ENCODE assay signal across 29 cellular contexts in genomic region chr9:120323125-120323524, GRCh38.
"Had no signal": no experiment of that assay in that cellular context is flagged by ENCODE, and none has a peak within 500 bp of the region (broad histone marks: within the 10 kb centered on the region; RNA-seq: fewer than 3 reads in every experiment).

No MANE protein-coding gene starts in this region.

- H3K4me3 Mint-ChIP-seq: naive thymus-derived CD4-positive, alpha-beta T cell; natural killer cell; nephron; neural progenitor cell; stimulated activated memory B cell treated with anti-CD40 and anti-IgM and Interleukin-4, amounts not matched to agents 10 μg/mL and 1 μg/mL and 100 μg/mL, for 72 hours; stimulated activated naive CD8-positive, alpha-beta T cell treated with anti-CD3 and anti-CD28 coated beads, Interleukin-15, Interleukin-2, amounts not matched to agents 100 ng/mL and 50 ng/mL, for 24 hours; type B pancreatic cell had no signal

- H3K36me3 ChIP-seq: neural progenitor cell, ovary, right lobe of liver, sigmoid colon, suprapubic skin, tibial artery, transverse colon, upper lobe of right lung, uterus had no signal

- H2AFZ ChIP-seq: neural progenitor cell, parathyroid adenoma had no signal

- H3K4me3 ChIP-seq: neural progenitor cell, ovary, psoas muscle, right lobe of liver, sigmoid colon, suprapubic skin, testis, tibial artery, transverse colon, upper lobe of right lung, uterus had no signal

- H3K27me3 ChIP-seq: neural progenitor cell, ovary, right lobe of liver, sigmoid colon, suprapubic skin, testis, tibial artery, transverse colon, upper lobe of right lung, uterus had no signal

- H3K27ac Mint-ChIP-seq: naive thymus-derived CD4-positive, alpha-beta T cell; natural killer cell; nephron; neural progenitor cell; progenitor cell of endocrine pancreas; stimulated activated memory B cell treated with anti-CD40 and anti-IgM and Interleukin-4, amounts not matched to agents 10 μg/mL and 1 μg/mL and 100 μg/mL, for 72 hours; stimulated activated naive CD8-positive, alpha-beta T cell treated with anti-CD3 and anti-CD28 coated beads, Interleukin-15, Interleukin-2, amounts not matched to agents 100 ng/mL and 50 ng/mL, for 24 hours; type B pancreatic cell had no signal

- H3K4me1 Mint-ChIP-seq: natural killer cell, nephron had no signal

- H3K9me3 ChIP-seq: ovary, psoas muscle, right lobe of liver, sigmoid colon, suprapubic skin, testis, tibial artery, transverse colon, upper lobe of right lung, uterus had no signal

- H3K9ac ChIP-seq: neural progenitor cell, parathyroid adenoma had no signal

- DNase-seq: naive thymus-derived CD4-positive, alpha-beta T cell; natural killer cell; occipital lobe; ovary; posterior cingulate gyrus; psoas muscle; right cardiac atrium; right lobe of liver; sigmoid colon; small intestine; stimulated activated CD4-positive, alpha-beta T cell treated with anti-CD3 and anti-CD28 coated beads, Interleukin-15, amount 100 ng/mL, for 24 hours; stimulated activated CD4-positive, alpha-beta T cell treated with anti-CD3 and anti-CD28 coated beads, Interleukin-2, amount 100 ng/mL, for 24 hours; stimulated activated CD4-positive, alpha-beta T cell treated with anti-CD3 and anti-CD28 coated beads, Interleukin-2, amount 100 ng/mL, for 48 hours; stimulated activated CD4-positive, alpha-beta T cell treated with anti-CD3 and anti-CD28 coated beads, Interleukin-4, amount 100 ng/mL, for 24 hours; stimulated activated naive CD4-positive, alpha-beta T cell; substantia nigra; testis; tibial artery; transverse colon; upper lobe of right lung; uterus had no signal

- H3K9me3 Mint-ChIP-seq: neural progenitor cell; stimulated activated naive CD8-positive, alpha-beta T cell treated with anti-CD3 and anti-CD28 coated beads, Interleukin-15, Interleukin-2, amounts not matched to agents 100 ng/mL and 50 ng/mL, for 24 hours; type B pancreatic cell had no signal

- H3K27ac ChIP-seq: neural progenitor cell, ovary, parathyroid adenoma, psoas muscle, right lobe of liver, sigmoid colon, suprapubic skin, testis, tibial artery, transverse colon, upper lobe of right lung, uterus had no signal

- ATAC-seq: naive thymus-derived CD4-positive, alpha-beta T cell; natural killer cell; psoas muscle; right cardiac atrium; right lobe of liver; stimulated activated memory B cell treated with anti-CD40 and anti-IgM and Interleukin-4, amounts not matched to agents 10 μg/mL and 1 μg/mL and 100 μg/mL, for 72 hours; upper lobe of right lung had no signal

- H3K4me1 ChIP-seq: neural progenitor cell, parathyroid adenoma, psoas muscle, sigmoid colon, suprapubic skin, testis, tibial artery, transverse colon, upper lobe of right lung, uterus had no signal

- H3K4me2 ChIP-seq: neural progenitor cell had no signal

- H3K79me2 ChIP-seq: parathyroid adenoma had no signal

- H3K36me3 Mint-ChIP-seq: naive thymus-derived CD4-positive, alpha-beta T cell; natural killer cell; neural progenitor cell; stimulated activated memory B cell treated with anti-CD40 and anti-IgM and Interleukin-4, amounts not matched to agents 10 μg/mL and 1 μg/mL and 100 μg/mL, for 72 hours; type B pancreatic cell had no signal
